Comparison of ENCODE assay signal across 34 cellular contexts in the genomic region with DNA sequence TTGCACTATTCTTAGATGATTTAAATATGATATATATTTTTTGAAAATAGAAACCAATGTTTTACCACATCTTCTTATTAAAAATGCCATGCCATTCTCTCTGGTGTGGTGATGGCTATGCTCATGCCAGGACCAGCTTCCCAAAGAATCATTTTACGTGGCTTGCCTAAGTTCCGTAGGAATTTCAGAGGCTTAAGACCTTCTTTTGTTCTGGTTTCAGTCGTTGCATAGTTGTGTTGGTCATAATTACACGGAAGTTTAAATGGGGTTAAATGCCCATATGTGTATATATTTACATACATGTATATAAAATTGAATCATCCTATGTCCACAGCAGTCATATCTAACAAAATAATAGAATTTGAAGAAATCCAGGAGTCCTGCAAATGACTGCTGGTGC.
"Had no signal": no experiment of that assay in that cellular context is flagged by ENCODE, and none has a peak within 500 bp of the region (broad histone marks: within the 10 kb centered on the region; RNA-seq: fewer than 3 reads in every experiment).

No MANE protein-coding gene starts in this region.

- H3K4me3 ChIP-seq: MG63 had no signal

- H3K36me3 ChIP-seq: MG63 had no signal

- H3K9ac ChIP-seq: KMS-11 had no signal

- H3K27ac ChIP-seq: KMS-11 had no signal

- H3K27me3 ChIP-seq: MG63 had no signal

- DNase-seq: Karpas-422, Kasumi-1, MG63, MM.1S, MV-4-11, NCI-H1048, NCI-H1092, NCI-H1092 treated with DMSO at 0.1 percent for 48 hours, NCI-H1105, NCI-H1105 treated with DMSO at 0.1 percent for 48 hours, NCI-H1417, NCI-H1417 treated with DMSO at 0.1 percent for 48 hours, NCI-H1436, NCI-H1436 treated with DMSO at 0.1 percent for 48 hours, NCI-H146, NCI-H1694, NCI-H1694 treated with DMSO at 0.1 percent for 48 hours, NCI-H187, NCI-H187 treated with DMSO at 0.1 percent for 48 hours, NCI-H1930, NCI-H2029, NCI-H2029 treated with DMSO at 0.1 percent for 48 hours, NCI-H2081, NCI-H2081 treated with DMSO at 0.1 percent for 48 hours, NCI-H2107, NCI-H2171, NCI-H2171 treated with DMSO at 0.1 percent for 48 hours, NCI-H2227 treated with DMSO at 0.1 percent for 48 hours, NCI-H226, NCI-H345, NCI-H446, NCI-H446 treated with DMSO at 0.1 percent for 48 hours, NCI-H510A had no signal

- H3K4me2 ChIP-seq: KMS-11 had no signal

- H3K9me3 ChIP-seq: MG63 had no signal
